1 cellular context compared by ENCODE assay signal in the genomic region with DNA sequence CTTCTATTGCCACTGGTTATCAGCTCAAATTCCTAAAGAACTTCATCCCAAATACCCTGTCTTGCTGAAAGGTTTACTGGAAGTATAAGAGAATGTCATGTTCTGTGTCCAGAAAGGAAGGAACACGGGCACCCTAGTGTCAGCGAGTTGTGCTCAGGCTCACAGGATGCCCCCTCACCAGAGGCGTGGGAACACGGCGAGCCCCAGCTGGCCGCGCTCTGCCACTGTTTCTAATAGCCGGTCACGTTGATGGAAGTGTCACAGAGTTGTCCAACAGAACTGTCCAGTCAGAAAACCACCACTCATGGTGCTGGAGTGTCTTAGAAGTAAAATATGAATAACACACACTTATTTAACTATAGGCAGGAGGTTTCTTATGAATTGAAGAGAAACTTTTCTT.
TF ChIP-seq lines count a peak whose summit lies in the region.

No MANE protein-coding gene starts in this region.

TF ChIP-seq in GM23338, 12 proteins besides CTCF, POLR2A, EP300 and RAD21 (continued from another document):
- TF ChIP-seq, protein P1, sequence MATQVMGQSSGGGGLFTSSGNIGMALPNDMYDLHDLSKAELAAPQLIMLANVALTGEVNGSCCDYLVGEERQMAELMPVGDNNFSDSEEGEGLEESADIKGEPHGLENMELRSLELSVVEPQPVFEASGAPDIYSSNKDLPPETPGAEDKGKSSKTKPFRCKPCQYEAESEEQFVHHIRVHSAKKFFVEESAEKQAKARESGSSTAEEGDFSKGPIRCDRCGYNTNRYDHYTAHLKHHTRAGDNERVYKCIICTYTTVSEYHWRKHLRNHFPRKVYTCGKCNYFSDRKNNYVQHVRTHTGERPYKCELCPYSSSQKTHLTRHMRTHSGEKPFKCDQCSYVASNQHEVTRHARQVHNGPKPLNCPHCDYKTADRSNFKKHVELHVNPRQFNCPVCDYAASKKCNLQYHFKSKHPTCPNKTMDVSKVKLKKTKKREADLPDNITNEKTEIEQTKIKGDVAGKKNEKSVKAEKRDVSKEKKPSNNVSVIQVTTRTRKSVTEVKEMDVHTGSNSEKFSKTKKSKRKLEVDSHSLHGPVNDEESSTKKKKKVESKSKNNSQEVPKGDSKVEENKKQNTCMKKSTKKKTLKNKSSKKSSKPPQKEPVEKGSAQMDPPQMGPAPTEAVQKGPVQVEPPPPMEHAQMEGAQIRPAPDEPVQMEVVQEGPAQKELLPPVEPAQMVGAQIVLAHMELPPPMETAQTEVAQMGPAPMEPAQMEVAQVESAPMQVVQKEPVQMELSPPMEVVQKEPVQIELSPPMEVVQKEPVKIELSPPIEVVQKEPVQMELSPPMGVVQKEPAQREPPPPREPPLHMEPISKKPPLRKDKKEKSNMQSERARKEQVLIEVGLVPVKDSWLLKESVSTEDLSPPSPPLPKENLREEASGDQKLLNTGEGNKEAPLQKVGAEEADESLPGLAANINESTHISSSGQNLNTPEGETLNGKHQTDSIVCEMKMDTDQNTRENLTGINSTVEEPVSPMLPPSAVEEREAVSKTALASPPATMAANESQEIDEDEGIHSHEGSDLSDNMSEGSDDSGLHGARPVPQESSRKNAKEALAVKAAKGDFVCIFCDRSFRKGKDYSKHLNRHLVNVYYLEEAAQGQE (IDR thresholded peaks at IDR 0.05; ENCODE audit: unreplicated experiment), result no peak
- TF ChIP-seq STAT1 (IDR thresholded peaks at IDR 0.05; ENCODE audit: unreplicated experiment) (no peak), POLR2AphosphoS5 (IDR thresholded peaks at IDR 0.05; ENCODE audit: low read depth) (no peak), CREB1 (CRISPR knock-in tag; IDR thresholded peaks at IDR 0.05; ENCODE audit: low read depth) (no peak)
- TF ChIP-seq, protein P2, sequence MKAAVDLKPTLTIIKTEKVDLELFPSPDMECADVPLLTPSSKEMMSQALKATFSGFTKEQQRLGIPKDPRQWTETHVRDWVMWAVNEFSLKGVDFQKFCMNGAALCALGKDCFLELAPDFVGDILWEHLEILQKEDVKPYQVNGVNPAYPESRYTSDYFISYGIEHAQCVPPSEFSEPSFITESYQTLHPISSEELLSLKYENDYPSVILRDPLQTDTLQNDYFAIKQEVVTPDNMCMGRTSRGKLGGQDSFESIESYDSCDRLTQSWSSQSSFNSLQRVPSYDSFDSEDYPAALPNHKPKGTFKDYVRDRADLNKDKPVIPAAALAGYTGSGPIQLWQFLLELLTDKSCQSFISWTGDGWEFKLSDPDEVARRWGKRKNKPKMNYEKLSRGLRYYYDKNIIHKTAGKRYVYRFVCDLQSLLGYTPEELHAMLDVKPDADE (IDR thresholded peaks at IDR 0.05), result no peak
- TF ChIP-seq, protein P3, sequence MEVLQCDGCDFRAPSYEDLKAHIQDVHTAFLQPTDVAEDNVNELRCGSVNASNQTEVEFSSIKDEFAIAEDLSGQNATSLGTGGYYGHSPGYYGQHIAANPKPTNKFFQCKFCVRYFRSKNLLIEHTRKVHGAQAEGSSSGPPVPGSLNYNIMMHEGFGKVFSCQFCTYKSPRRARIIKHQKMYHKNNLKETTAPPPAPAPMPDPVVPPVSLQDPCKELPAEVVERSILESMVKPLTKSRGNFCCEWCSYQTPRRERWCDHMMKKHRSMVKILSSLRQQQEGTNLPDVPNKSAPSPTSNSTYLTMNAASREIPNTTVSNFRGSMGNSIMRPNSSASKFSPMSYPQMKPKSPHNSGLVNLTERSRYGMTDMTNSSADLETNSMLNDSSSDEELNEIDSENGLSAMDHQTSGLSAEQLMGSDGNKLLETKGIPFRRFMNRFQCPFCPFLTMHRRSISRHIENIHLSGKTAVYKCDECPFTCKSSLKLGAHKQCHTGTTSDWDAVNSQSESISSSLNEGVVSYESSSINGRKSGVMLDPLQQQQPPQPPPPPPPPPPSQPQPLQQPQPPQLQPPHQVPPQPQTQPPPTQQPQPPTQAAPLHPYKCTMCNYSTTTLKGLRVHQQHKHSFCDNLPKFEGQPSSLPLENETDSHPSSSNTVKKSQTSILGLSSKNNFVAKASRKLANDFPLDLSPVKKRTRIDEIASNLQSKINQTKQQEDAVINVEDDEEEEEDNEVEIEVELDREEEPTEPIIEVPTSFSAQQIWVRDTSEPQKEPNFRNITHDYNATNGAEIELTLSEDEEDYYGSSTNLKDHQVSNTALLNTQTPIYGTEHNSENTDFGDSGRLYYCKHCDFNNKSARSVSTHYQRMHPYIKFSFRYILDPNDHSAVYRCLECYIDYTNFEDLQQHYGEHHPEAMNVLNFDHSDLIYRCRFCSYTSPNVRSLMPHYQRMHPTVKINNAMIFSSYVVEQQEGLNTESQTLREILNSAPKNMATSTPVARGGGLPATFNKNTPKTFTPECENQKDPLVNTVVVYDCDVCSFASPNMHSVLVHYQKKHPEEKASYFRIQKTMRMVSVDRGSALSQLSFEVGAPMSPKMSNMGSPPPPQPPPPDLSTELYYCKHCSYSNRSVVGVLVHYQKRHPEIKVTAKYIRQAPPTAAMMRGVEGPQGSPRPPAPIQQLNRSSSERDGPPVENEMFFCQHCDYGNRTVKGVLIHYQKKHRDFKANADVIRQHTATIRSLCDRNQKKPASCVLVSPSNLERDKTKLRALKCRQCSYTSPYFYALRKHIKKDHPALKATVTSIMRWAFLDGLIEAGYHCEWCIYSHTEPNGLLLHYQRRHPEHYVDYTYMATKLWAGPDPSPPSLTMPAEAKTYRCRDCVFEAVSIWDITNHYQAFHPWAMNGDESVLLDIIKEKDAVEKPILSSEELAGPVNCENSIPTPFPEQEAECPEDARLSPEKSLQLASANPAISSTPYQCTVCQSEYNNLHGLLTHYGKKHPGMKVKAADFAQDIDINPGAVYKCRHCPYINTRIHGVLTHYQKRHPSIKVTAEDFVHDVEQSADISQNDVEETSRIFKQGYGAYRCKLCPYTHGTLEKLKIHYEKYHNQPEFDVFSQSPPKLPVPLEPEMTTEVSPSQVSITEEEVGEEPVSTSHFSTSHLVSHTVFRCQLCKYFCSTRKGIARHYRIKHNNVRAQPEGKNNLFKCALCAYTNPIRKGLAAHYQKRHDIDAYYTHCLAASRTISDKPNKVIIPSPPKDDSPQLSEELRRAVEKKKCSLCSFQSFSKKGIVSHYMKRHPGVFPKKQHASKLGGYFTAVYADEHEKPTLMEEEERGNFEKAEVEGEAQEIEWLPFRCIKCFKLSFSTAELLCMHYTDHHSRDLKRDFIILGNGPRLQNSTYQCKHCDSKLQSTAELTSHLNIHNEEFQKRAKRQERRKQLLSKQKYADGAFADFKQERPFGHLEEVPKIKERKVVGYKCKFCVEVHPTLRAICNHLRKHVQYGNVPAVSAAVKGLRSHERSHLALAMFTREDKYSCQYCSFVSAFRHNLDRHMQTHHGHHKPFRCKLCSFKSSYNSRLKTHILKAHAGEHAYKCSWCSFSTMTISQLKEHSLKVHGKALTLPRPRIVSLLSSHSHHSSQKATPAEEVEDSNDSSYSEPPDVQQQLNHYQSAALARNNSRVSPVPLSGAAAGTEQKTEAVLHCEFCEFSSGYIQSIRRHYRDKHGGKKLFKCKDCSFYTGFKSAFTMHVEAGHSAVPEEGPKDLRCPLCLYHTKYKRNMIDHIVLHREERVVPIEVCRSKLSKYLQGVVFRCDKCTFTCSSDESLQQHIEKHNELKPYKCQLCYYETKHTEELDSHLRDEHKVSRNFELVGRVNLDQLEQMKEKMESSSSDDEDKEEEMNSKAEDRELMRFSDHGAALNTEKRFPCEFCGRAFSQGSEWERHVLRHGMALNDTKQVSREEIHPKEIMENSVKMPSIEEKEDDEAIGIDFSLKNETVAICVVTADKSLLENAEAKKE (CRISPR knock-in tag; IDR thresholded peaks at IDR 0.05), result no peak
